20 cellular contexts compared by ENCODE assay signal in genomic region chr3:68403741-68404140, GRCh38.
A peak's percentile ranks its signal among the peaks of the same experiment; 100 is the strongest.
DNase-seq lines count a peak whose midpoint lies in the region; ATAC-seq and TF ChIP-seq lines count a peak whose summit lies in the region.
"Had no signal": no experiment of that assay in that cellular context is flagged by ENCODE, and none has a peak within 500 bp of the region (broad histone marks: within the 10 kb centered on the region; RNA-seq: fewer than 3 reads in every experiment).

No MANE protein-coding gene starts in this region.

- H3K36me3 ChIP-seq in hepatocyte (replicated peaks; ENCODE audit: insufficient read depth, low read depth) = no peaks in the 10 kb centered on the region
- H3K36me3 ChIP-seq in mesenchymal stem cell (ENCODE audit: control insufficient read depth in 1 of 2, insufficient read depth in 2 of 2, low read depth in 1 of 2, low read length in 2 of 2) = no peaks in the 10 kb centered on the region
- no peaks in the 10 kb centered on the region for H3K36me3 ChIP-seq in gastrocnemius medialis
- H3K36me3 ChIP-seq: BLaER1 had no signal

- H3K23ac ChIP-seq in mesenchymal stem cell (ENCODE audit: low read length in 2 of 2) = no peak overlapping the region

- no peak overlapping the region for H2AFZ ChIP-seq in hepatocyte
- no peak overlapping the region for H2AFZ ChIP-seq in mesenchymal stem cell (ENCODE audit: low read depth, low read length)

- H3K9ac ChIP-seq in mesenchymal stem cell (ENCODE audit: low read length) = no peak overlapping the region
- H3K9ac ChIP-seq: BLaER1 had no signal

- no peak overlapping the region for H2AK5ac ChIP-seq in mesenchymal stem cell (ENCODE audit: low read length, severe bottlenecking)

- DNase-seq in NCI-H82 (lab: John Stamatoyannopoulos, UW) = peak; percentile 20
- DNase-seq in NCI-H82 treated with DMSO at 0.1 percent for 48 hours (lab: John Stamatoyannopoulos, UW; ENCODE audit: unreplicated experiment) = no peak
- peak; percentile 12 for DNase-seq in hepatocyte (ENCODE audit: low spot score)
- peak; percentile 73 for DNase-seq in mesenchymal stem cell
- no peak for DNase-seq in gastrocnemius medialis
- DNase-seq in globus pallidus (ENCODE audit: low spot score) = no peak
- no peak for DNase-seq in dermis blood vessel endothelial cell
- DNase-seq: Calu3; CD8-positive, alpha-beta T cell; DMS 273 treated with DMSO at 0.1 percent for 48 hours; DMS53; DND-41; EL; HCEC 1CT; IMR-90 had no signal

- in situ Hi-C loops in gastrocnemius medialis (cut with MboI; ENCODE audit: low sequenced_read_pairs in 4 of 4) = no loop called here

- H3K4me3 ChIP-seq in hepatocyte (no peak overlapping the region), mesenchymal stem cell (ENCODE audit: insufficient read depth in 1 of 2, low read depth in 1 of 2, low read length in 2 of 2) (no peak overlapping the region), gastrocnemius medialis (no peak overlapping the region)
- H3K4me3 ChIP-seq: BLaER1, GM12878 had no signal

- H3K4ac ChIP-seq in mesenchymal stem cell (ENCODE audit: low read depth in 1 of 2, low read length in 2 of 2) = no peak overlapping the region

- no peaks in the 10 kb centered on the region for H3K79me2 ChIP-seq in hepatocyte

- no peak for TF ChIP-seq POLR2A in gastrocnemius medialis (IDR thresholded peaks at IDR 0.05)

- no peak overlapping the region for H2BK5ac ChIP-seq in mesenchymal stem cell (ENCODE audit: low read depth, low read length, poor library complexity, severe bottlenecking)

- H3K4me2 ChIP-seq in hepatocyte (no peak overlapping the region), mesenchymal stem cell (ENCODE audit: low read length, poor library complexity, severe bottlenecking) (no peak overlapping the region)
- H3K4me2 ChIP-seq: BLaER1 had no signal

- H2BK12ac ChIP-seq in mesenchymal stem cell (ENCODE audit: low read length in 2 of 2) = no peak overlapping the region

- ATAC-seq in gastrocnemius medialis (peak; percentile 33 to 66), HG02970 (IDR thresholded peaks at IDR 0.05; ENCODE audit: low FRiP score, unreplicated experiment) (no peak)
- ATAC-seq: CD8-positive, alpha-beta T cell; GM12878 had no signal

- H4K20me1 ChIP-seq in hepatocyte (ENCODE audit: insufficient read depth, poor library complexity, severe bottlenecking) = no peaks in the 10 kb centered on the region
- H4K20me1 ChIP-seq: BLaER1 had no signal

- H3K27ac ChIP-seq in hepatocyte = no peak overlapping the region
- H3K27ac ChIP-seq in mesenchymal stem cell (ENCODE audit: low read length, poor library complexity, severe bottlenecking) = no peak overlapping the region
- no peak overlapping the region for H3K27ac ChIP-seq in gastrocnemius medialis
- H3K27ac ChIP-seq: 22Rv1, BLaER1, HL-60 had no signal

- H3K9me3 ChIP-seq in hepatocyte (ENCODE audit: low read depth) = no peaks in the 10 kb centered on the region
- peaks cover 4% of the 10 kb centered on the region for H3K9me3 ChIP-seq in mesenchymal stem cell (ENCODE audit: control insufficient read depth, low read length)
- H3K9me3 ChIP-seq in gastrocnemius medialis = no peaks in the 10 kb centered on the region
- H3K9me3 ChIP-seq: BLaER1 had no signal

- no peaks in the 10 kb centered on the region for H3K4me1 ChIP-seq in hepatocyte (ENCODE audit: insufficient read depth)
- no peaks in the 10 kb centered on the region for H3K4me1 ChIP-seq in mesenchymal stem cell (ENCODE audit: control insufficient read depth, insufficient read depth, low read depth, low read length)
- no peaks in the 10 kb centered on the region for H3K4me1 ChIP-seq in gastrocnemius medialis
- H3K4me1 ChIP-seq: BLaER1 had no signal

- TF ChIP-seq CTCF in hepatocyte (IDR thresholded peaks at IDR 0.05; ENCODE audit: poor library complexity) = no peak
- TF ChIP-seq CTCF in gastrocnemius medialis (IDR thresholded peaks at IDR 0.05 in 4 of 5, conservative IDR thresholded peaks at IDR 0.05 in 1 of 5) = no peak

- no peak overlapping the region for H3K14ac ChIP-seq in mesenchymal stem cell (ENCODE audit: low read length in 2 of 2)

- no peak overlapping the region for H2BK15ac ChIP-seq in mesenchymal stem cell (ENCODE audit: low read depth, poor library complexity, severe bottlenecking)

- H3K9me2 ChIP-seq in hepatocyte (replicated peaks; ENCODE audit: insufficient read depth) = no peaks in the 10 kb centered on the region

- H4K8ac ChIP-seq in mesenchymal stem cell (ENCODE audit: low read length) = no peak overlapping the region

- peak overlapping the region in 1 of 2 experiments; percentile 2 for H3K18ac ChIP-seq in mesenchymal stem cell (ENCODE audit: low read depth in 1 of 2, low read length in 2 of 2)

- no peak overlapping the region for H4K91ac ChIP-seq in mesenchymal stem cell (ENCODE audit: low read length)

- no peaks in the 10 kb centered on the region for H3K79me1 ChIP-seq in mesenchymal stem cell (replicated peaks; ENCODE audit: low read length, poor library complexity, severe bottlenecking)

- H2BK120ac ChIP-seq in mesenchymal stem cell (ENCODE audit: low read depth, low read length) = no peak overlapping the region

- intact Hi-C loops in gastrocnemius medialis (cut with DNase I; ENCODE audit: low total_unique reads) = no loop called here

- H3K27me3 ChIP-seq in hepatocyte = no peaks in the 10 kb centered on the region
- no peaks in the 10 kb centered on the region for H3K27me3 ChIP-seq in mesenchymal stem cell (ENCODE audit: control insufficient read depth in 1 of 2, insufficient read depth in 1 of 2, low read length in 2 of 2)
- H3K27me3 ChIP-seq in gastrocnemius medialis = no peaks in the 10 kb centered on the region
- H3K27me3 ChIP-seq: BLaER1 had no signal

Comparison
In these comparisons a context has a peak if more than half of its experiments do, and no peak if none do; other contexts are left out.
1. DNase-seq: peak in NCI-H82 (single experiment), hepatocyte (single experiment) and mesenchymal stem cell (single experiment); none in NCI-H82 treated with DMSO at 0.1 percent for 48 hours (single experiment), gastrocnemius medialis (0 of 2), globus pallidus (single experiment) and dermis blood vessel endothelial cell (single experiment).